ENCODE assay signal across 29 cellular contexts in the genomic region with DNA sequence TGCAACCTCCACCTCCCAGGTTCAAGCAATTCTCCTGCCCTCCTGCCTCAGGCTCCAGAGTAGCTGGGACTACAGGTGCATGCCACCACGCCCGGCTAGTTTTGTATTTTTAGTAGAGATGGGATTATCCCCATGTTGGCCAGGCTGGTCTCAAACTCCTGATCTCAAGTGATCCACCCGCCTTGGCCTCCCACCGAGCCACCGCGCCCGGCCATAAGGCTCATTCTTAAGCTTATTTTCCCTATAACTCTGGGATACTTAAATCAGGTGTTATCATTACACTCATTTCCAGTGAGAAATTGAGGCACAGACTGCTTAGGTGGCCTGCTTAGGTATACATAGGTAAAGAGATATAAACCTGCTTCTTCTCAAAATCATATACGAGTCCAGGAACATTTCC.
DNase-seq lines count a peak whose midpoint lies in the region; FAIRE-seq and TF ChIP-seq lines count a peak whose summit lies in the region.
"Had no signal": no experiment of that assay in that cellular context is flagged by ENCODE, and none has a peak within 500 bp of the region (broad histone marks: within the 10 kb centered on the region; RNA-seq: fewer than 3 reads in every experiment).

No MANE protein-coding gene starts in this region.

- no peak for TF ChIP-seq CTCF in esophagus muscularis mucosa (IDR thresholded peaks at IDR 0.05)

- DNase-seq in esophagus muscularis mucosa (ENCODE audit: extremely low spot score) (peak; percentile 53), H54 (ENCODE audit: insufficient read length, low spot score) (no peak)
- DNase-seq: 8988T; ACHN; AML-193; BE2C; C1 segment of cervical spinal cord; Caco-2; Calu3; CD4-positive, alpha-beta memory T cell; CD4-positive, alpha-beta T cell; CD4-positive, CD25-positive, alpha-beta regulatory T cell; CD8-positive, alpha-beta memory T cell; CD8-positive, alpha-beta T cell; COR-L47; DMS 273 treated with DMSO at 0.1 percent for 48 hours; DMS153; DMS53; DMS79; DMS79 treated with DMSO at 0.1 percent for 48 hours; DND-41; EL had no signal

- intact Hi-C loops in esophagus muscularis mucosa (cut with DNase I) = no loop called here

- no peak overlapping the region for H3K4me3 ChIP-seq in esophagus muscularis mucosa
- H3K4me3 ChIP-seq: A549; BLaER1; BLaER1 treated with 17β-estradiol and CSF1 and Interleukin-3, amounts not matched to agents 10 nM and 100 nM had no signal

- no peak overlapping the region for H3K27ac ChIP-seq in esophagus muscularis mucosa (replicated peaks in 1 of 4)
- H3K27ac ChIP-seq: 22Rv1; A549; BLaER1; BLaER1 treated with 17β-estradiol and CSF1 and Interleukin-3, amounts not matched to agents 10 nM and 100 nM; C4-2B had no signal

- no peaks in the 10 kb centered on the region for H3K9me3 ChIP-seq in esophagus muscularis mucosa
- H3K9me3 ChIP-seq: A549; BE2C; BLaER1; BLaER1 treated with 17β-estradiol and CSF1 and Interleukin-3, amounts not matched to agents 10 nM and 100 nM; Caco-2 had no signal

- H3K36me3 ChIP-seq in esophagus muscularis mucosa = no peaks in the 10 kb centered on the region
- H3K36me3 ChIP-seq: BE2C; BLaER1; BLaER1 treated with 17β-estradiol and CSF1 and Interleukin-3, amounts not matched to agents 10 nM and 100 nM had no signal

- H3K27me3 ChIP-seq in esophagus muscularis mucosa = no peaks in the 10 kb centered on the region
- H3K27me3 ChIP-seq: BE2C; BLaER1; BLaER1 treated with 17β-estradiol and CSF1 and Interleukin-3, amounts not matched to agents 10 nM and 100 nM had no signal

- WGBS in esophagus muscularis mucosa = 91% methylated on average over 8 of the region's 8 CpGs

- no peak for FAIRE-seq in H54 (lab: Jason Lieb, UNC)
- FAIRE-seq: A204.1, A549, D721Med had no signal

- no peak for TF ChIP-seq EP300 in esophagus muscularis mucosa (IDR thresholded peaks at IDR 0.05)

- no peaks in the 10 kb centered on the region for H3K4me1 ChIP-seq in esophagus muscularis mucosa
- H3K4me1 ChIP-seq: A549; BE2C; BLaER1; BLaER1 treated with 17β-estradiol and CSF1 and Interleukin-3, amounts not matched to agents 10 nM and 100 nM; Caco-2 had no signal

- TF ChIP-seq POLR2A in esophagus muscularis mucosa (IDR thresholded peaks at IDR 0.05; ENCODE audit: low read depth) = no peak
- TF ChIP-seq POLR2A in H54 (IDR thresholded peaks at IDR 0.05; ENCODE audit: low read depth, low read length) = no peak
